22 cellular contexts compared by ENCODE assay signal in the genomic region with DNA sequence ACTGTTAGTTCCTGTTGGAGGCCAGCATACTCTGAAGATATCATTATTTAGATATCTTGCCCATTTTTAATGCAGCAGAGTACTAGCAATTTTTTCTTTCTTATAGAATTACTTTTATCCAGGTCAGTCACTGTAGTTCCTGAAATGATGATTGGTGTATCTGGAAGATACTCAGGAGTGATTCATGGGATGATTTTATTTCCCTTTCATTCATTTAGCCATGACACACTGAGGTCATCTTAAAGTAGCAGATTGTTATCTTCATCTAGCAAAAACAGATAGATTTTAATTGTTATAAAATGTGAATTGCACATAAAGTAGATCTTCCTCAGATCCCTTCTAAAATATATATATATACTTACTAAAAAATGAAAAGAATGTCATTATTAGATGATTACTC.
DNase-seq lines count a peak whose midpoint lies in the region; FAIRE-seq and TF ChIP-seq lines count a peak whose summit lies in the region.
"Had no signal": no experiment of that assay in that cellular context is flagged by ENCODE, and none has a peak within 500 bp of the region (broad histone marks: within the 10 kb centered on the region; RNA-seq: fewer than 3 reads in every experiment).

No MANE protein-coding gene starts in this region.

- no peak overlapping the region for H2AK5ac ChIP-seq in mesendoderm (ENCODE audit: low read length)

- no peaks in the 10 kb centered on the region for H3K79me2 ChIP-seq in GM23248 (ENCODE audit: insufficient read depth)
- no peaks in the 10 kb centered on the region for H3K79me2 ChIP-seq in mesendoderm (ENCODE audit: control insufficient read depth, insufficient read depth, low read length)

- no peak overlapping the region for H3K4ac ChIP-seq in mesendoderm (ENCODE audit: low read depth, low read length)

- no peaks in the 10 kb centered on the region for H3K9me3 ChIP-seq in GM23248 (ENCODE audit: low read depth)
- H3K9me3 ChIP-seq: HAP-1, SJCRH30 had no signal

- peak; percentile 47 for DNase-seq in GM23248
- DNase-seq in RKO (ENCODE audit: low spot score) = peak; percentile 43
- peak; percentile 61 for DNase-seq in bronchial epithelial cell (ENCODE audit: low read depth)
- peak; percentile 6 for DNase-seq in stromal cell of bone marrow (ENCODE audit: low read depth)
- no peak for DNase-seq in NAMALWA (ENCODE audit: low spot score)
- no peak for DNase-seq in activated CD4-positive, alpha-beta T cell treated with anti-CD3 and anti-CD28 coated beads, Interleukin-2, amount 50 U/mL, for 48 hours
- no peak for DNase-seq in mesendoderm
- DNase-seq: ACHN, DMS79 treated with DMSO at 0.1 percent for 48 hours, GDM1, Karpas-422, NCI-H1417, NCI-H187 treated with DMSO at 0.1 percent for 48 hours, NCI-H2227 treated with DMSO at 0.1 percent for 48 hours, NCI-H524, NCI-H82, SJCRH30, SW 1271 had no signal

- no peak for FAIRE-seq in bronchial epithelial cell (lab: Jason Lieb, UNC)
- FAIRE-seq: HTR-8/SVneo had no signal

- no peak overlapping the region for H2BK5ac ChIP-seq in mesendoderm (ENCODE audit: low read length)

- H2BK15ac ChIP-seq in mesendoderm (replicated peaks; ENCODE audit: low read depth) = no peak overlapping the region

- H4K20me1 ChIP-seq in GM23248 (ENCODE audit: insufficient read depth) = no peaks in the 10 kb centered on the region

- H3K27ac ChIP-seq in GM23248 = no peak overlapping the region
- no peak overlapping the region for H3K27ac ChIP-seq in mesendoderm (ENCODE audit: low read depth, low read length)
- H3K27ac ChIP-seq: C4-2B, HL-60, SJCRH30 had no signal

- no peak for TF ChIP-seq CTCF in bronchial epithelial cell (IDR thresholded peaks at IDR 0.05; ENCODE audit: insufficient read depth, low read length, severe bottlenecking)

- H3K9ac ChIP-seq in GM23248 (no peak overlapping the region), mesendoderm (ENCODE audit: low read length) (no peak overlapping the region)

- no peak overlapping the region for H4K8ac ChIP-seq in mesendoderm (ENCODE audit: low read depth, low read length)

- H3K79me1 ChIP-seq in mesendoderm (ENCODE audit: low read length) = no peaks in the 10 kb centered on the region

- H3K36me3 ChIP-seq in GM23248 (ENCODE audit: low read depth) (peaks cover 31% of the 10 kb centered on the region), bronchial epithelial cell (ENCODE audit: control insufficient read depth, insufficient read depth, low read length) (peaks cover 7% of the 10 kb centered on the region), mesendoderm (ENCODE audit: control insufficient read depth, insufficient read depth, low read length) (peaks cover 2% of the 10 kb centered on the region)
- H3K36me3 ChIP-seq: HAP-1, SJCRH30 had no signal

- no peaks in the 10 kb centered on the region for H3F3A ChIP-seq in GM23248 (ENCODE audit: insufficient read depth)

- in situ Hi-C loops in GM23248 (cut with MboI) = no loop called here

- no peak overlapping the region for H3K4me3 ChIP-seq in GM23248
- H3K4me3 ChIP-seq in bronchial epithelial cell (ENCODE audit: low read depth, low read length) = no peak overlapping the region
- no peak overlapping the region for H3K4me3 ChIP-seq in mesendoderm (ENCODE audit: low read length)
- H3K4me3 ChIP-seq: HAP-1, SJCRH30 had no signal

- no peak overlapping the region for H3K56ac ChIP-seq in mesendoderm (ENCODE audit: low read length)

- H3K27me3 ChIP-seq in GM23248 (replicated peaks; ENCODE audit: insufficient read depth) (no peaks in the 10 kb centered on the region), bronchial epithelial cell (ENCODE audit: control insufficient read depth, insufficient read depth, low read length) (no peaks in the 10 kb centered on the region), mesendoderm (ENCODE audit: insufficient read depth, low read length, poor library complexity) (no peaks in the 10 kb centered on the region)
- H3K27me3 ChIP-seq: SJCRH30 had no signal

- no peak overlapping the region for H3K23ac ChIP-seq in mesendoderm (ENCODE audit: low read length)

- H3K18ac ChIP-seq in mesendoderm (ENCODE audit: low read length) = no peak overlapping the region

- H3K4me1 ChIP-seq in GM23248 (ENCODE audit: insufficient read depth) (peaks cover 16% of the 10 kb centered on the region), mesendoderm (ENCODE audit: control insufficient read depth, low read depth, low read length) (no peaks in the 10 kb centered on the region)
- H3K4me1 ChIP-seq: HAP-1, SJCRH30 had no signal

- H3K4me2 ChIP-seq in GM23248 (ENCODE audit: unreplicated experiment) (no peak overlapping the region), mesendoderm (ENCODE audit: low read length) (no peak overlapping the region)

- no peaks in the 10 kb centered on the region for H3K9me2 ChIP-seq in GM23248 (ENCODE audit: insufficient read depth)

- no peak overlapping the region for H2BK120ac ChIP-seq in mesendoderm (ENCODE audit: low read depth, low read length)

- H2AFZ ChIP-seq in GM23248 = no peak overlapping the region

- H4K5ac ChIP-seq in mesendoderm (ENCODE audit: low read length) = no peak overlapping the region

Comparison
In these comparisons a context has a peak if more than half of its experiments do, and no peak if none do; other contexts are left out.
1. DNase-seq: peak in GM23248 (single experiment), RKO (single experiment), bronchial epithelial cell (single experiment) and stromal cell of bone marrow (single experiment); none in NAMALWA (single experiment), activated CD4-positive, alpha-beta T cell treated with anti-CD3 and anti-CD28 coated beads, Interleukin-2, amount 50 U/mL, for 48 hours (0 of 2) and mesendoderm (single experiment).